ENCODE assay signal across 11 cellular contexts in the genomic region with DNA sequence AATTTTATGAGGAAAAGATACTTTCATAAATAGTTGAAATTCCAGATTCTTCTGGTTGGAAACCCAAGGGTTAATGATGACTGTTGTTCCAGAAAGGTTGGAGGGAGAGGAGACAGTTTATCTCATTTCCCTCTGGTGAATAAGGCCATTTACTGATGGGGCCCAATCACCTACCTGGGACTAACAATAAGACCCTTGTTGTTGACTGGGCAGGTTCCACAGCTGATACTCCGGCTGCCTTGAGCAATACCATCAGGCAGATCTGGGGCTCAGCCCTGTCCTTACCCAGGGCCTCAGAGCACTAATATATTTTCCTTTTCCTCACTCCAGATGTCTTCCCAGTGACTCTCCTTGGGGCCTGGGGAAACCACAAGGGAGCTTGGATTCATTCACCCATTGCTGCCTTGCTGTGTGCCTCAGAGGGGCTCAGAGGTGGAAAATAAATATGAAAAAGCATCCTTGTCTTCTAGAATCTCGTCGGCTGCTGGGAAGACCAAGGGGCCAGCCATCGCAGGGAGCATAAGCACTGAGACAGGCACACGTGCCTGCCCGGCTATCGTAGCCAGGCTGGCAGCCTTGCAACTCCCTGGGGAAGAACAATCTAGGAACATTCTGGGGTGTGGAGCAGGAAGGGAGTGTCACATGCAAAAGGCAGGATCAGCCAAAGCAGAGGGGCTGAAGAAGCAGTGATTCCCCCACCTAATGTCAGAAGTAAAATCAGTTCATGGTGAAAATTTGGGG. TPM values are rescaled to one million over a fixed set of nuclear protein-coding genes. Genes with fewer than 3 reads are reported as not detected.
DNase-seq lines count a peak whose midpoint lies in the region; ATAC-seq and TF ChIP-seq lines count a peak whose summit lies in the region.
"Had no signal": no experiment of that assay in that cellular context is flagged by ENCODE, and none has a peak within 500 bp of the region (broad histone marks: within the 10 kb centered on the region; RNA-seq: fewer than 3 reads in every experiment).

No MANE protein-coding gene starts in this region.

- TF ChIP-seq CTCF in Calu3 (IDR thresholded peaks at IDR 0.05; ENCODE audit: unreplicated experiment): no peak

- H3K27me3 ChIP-seq in right cardiac atrium (ENCODE audit: control insufficient read depth, insufficient read depth) (no peaks in the 10 kb centered on the region), skeletal muscle satellite cell (ENCODE audit: control insufficient read depth, insufficient read depth, low read length) (no peaks in the 10 kb centered on the region), H7 (ENCODE audit: control insufficient read depth, insufficient read depth, low read length) (no peaks in the 10 kb centered on the region)

- H3K4me1 ChIP-seq in right cardiac atrium (ENCODE audit: control insufficient read depth, insufficient read depth, low read length) (peaks cover 39% of the 10 kb centered on the region), skeletal muscle satellite cell (ENCODE audit: control insufficient read depth, insufficient read depth, low read length) (peaks cover 32% of the 10 kb centered on the region)

- H3K4me3 ChIP-seq in right cardiac atrium (ENCODE audit: low read length): no peak overlapping the region
- H3K4me3 ChIP-seq in skeletal muscle satellite cell (ENCODE audit: low read length): no peak overlapping the region
- H3K4me3 ChIP-seq in H7 (ENCODE audit: insufficient read depth, low read depth, low read length): no peak overlapping the region

- peak; percentile 55 for DNase-seq in Calu3
- peak; percentile 24 for DNase-seq in astrocyte of the hippocampus (ENCODE audit: low read depth, low spot score)
- DNase-seq in right cardiac atrium: peak in 1 of 3 donors; percentile 81
- DNase-seq in H7: no peak
- no peak for DNase-seq in activated naive CD4-positive, alpha-beta T cell treated with Interleukin-2 at 50 U/mL for 16 hours
- no peak for DNase-seq in mesenteric fat pad (ENCODE audit: low spot score)
- no peak for DNase-seq in GOT3 (lab: John Stamatoyannopoulos, UW)
- DNase-seq: DMS153, NCI-H524, T1000 had no signal

- intact Hi-C loops in Calu3 (cut with micrococcal nuclease; ENCODE audit: unreplicated experiment): no loop called here
- intact Hi-C loops in right cardiac atrium (cut with DNase I): loop anchor here in 1 of 4 donors (5.0 kb wide), 1 partner anchor 34 kb away; no protein-coding TSS in a partner anchor

- no TSS peak for BruUV-seq in Calu3 (replicated peaks; lab: Mats Ljungman, UMichigan)

- peak overlapping the region; percentile 37 for H3K4me2 ChIP-seq in skeletal muscle satellite cell (ENCODE audit: low read length)

- ATAC-seq in right cardiac atrium: peak; percentile 47 to 72

- peaks cover 50% of the 10 kb centered on the region for H3K4me1 Mint-ChIP-seq in Calu3 (ENCODE audit: low read depth, unreplicated experiment)

- peak overlapping the region; percentile 24 for H3K27ac Mint-ChIP-seq in Calu3 (ENCODE audit: unreplicated experiment)

- H3K4me3 Mint-ChIP-seq in Calu3 (ENCODE audit: low read depth, unreplicated experiment): peak overlapping the region; percentile 13

- H3K9me3 Mint-ChIP-seq in Calu3 (ENCODE audit: low read depth, unreplicated experiment): no peaks in the 10 kb centered on the region

- no peaks in the 10 kb centered on the region for H3K9me3 ChIP-seq in right cardiac atrium (ENCODE audit: control insufficient read depth, low read length)
- no peaks in the 10 kb centered on the region for H3K9me3 ChIP-seq in skeletal muscle satellite cell (replicated peaks; ENCODE audit: low read length)

- H3K9ac ChIP-seq in skeletal muscle satellite cell (ENCODE audit: low read depth, low read length): peak overlapping the region; percentile 36

- H3K36me3 ChIP-seq in skeletal muscle satellite cell (ENCODE audit: insufficient read depth, low read length) (peaks cover 63% of the 10 kb centered on the region), H7 (replicated peaks; ENCODE audit: control insufficient read depth, insufficient read depth, low read length) (peaks cover 1% of the 10 kb centered on the region)

- WGBS in right cardiac atrium: 26% methylated on average over 7 of the region's 7 CpGs

- peak overlapping the region; percentile 25 for H3K27ac ChIP-seq in right cardiac atrium (ENCODE audit: low read length)

- peaks cover 32% of the 10 kb centered on the region for H3K36me3 Mint-ChIP-seq in Calu3 (ENCODE audit: insufficient read depth, unreplicated experiment)

- CTCF ChIA-PET in Calu3 (lab: Charles Lee): no interaction called here

- H3K27me3 Mint-ChIP-seq in Calu3 (ENCODE audit: unreplicated experiment): no peaks in the 10 kb centered on the region

RNA-seq across cellular contexts. Expression of a gene that starts 54.4 kb away (rescaled TPM):
- 338 and 423 TPM in 2 replicates for total RNA-seq in Calu3 (2022)
- total RNA-seq in right cardiac atrium: 100 to 1,000 TPM; 295 to 331 (median 321) TPM
- polyA plus RNA-seq in right cardiac atrium: 228 TPM
- total RNA-seq in skeletal muscle satellite cell (2012; rRNA removed): 86.2 and 103 TPM in 2 replicates
- total RNA-seq in H7 (2014; rRNA removed; shearing (Covaris generic)): 70.2 and 73.9 TPM in 2 replicates
- 293 TPM for total RNA-seq in mesenteric fat pad

Comparison
In these comparisons a context has a peak if more than half of its experiments do, and no peak if none do; other contexts are left out.
1. DNase-seq: peak in Calu3 (single experiment) and astrocyte of the hippocampus (single experiment); none in H7 (single experiment), activated naive CD4-positive, alpha-beta T cell treated with Interleukin-2 at 50 U/mL for 16 hours (single experiment), mesenteric fat pad (single experiment) and GOT3 (single experiment).